In genomic region chr5:30937070-30937469, GRCh38 we compare ENCODE assay signal across 23 cellular contexts.
"Had no signal": no experiment of that assay in that cellular context is flagged by ENCODE, and none has a peak within 500 bp of the region (broad histone marks: within the 10 kb centered on the region; RNA-seq: fewer than 3 reads in every experiment).

No MANE protein-coding gene starts in this region.

- ATAC-seq: gastroesophageal sphincter; left cardiac atrium; left ventricle myocardium superior; right cardiac atrium; stimulated activated effector memory CD8-positive, alpha-beta T cell treated with anti-CD3 and anti-CD28 coated beads, Interleukin-12 subunit alpha, Interleukin-12 subunit beta, amount 100 ng/mL, for 72 hours; stimulated activated naive CD8-positive, alpha-beta T cell treated with anti-CD3 and anti-CD28 coated beads, Interleukin-15, Interleukin-2, amounts not matched to agents 100 U/mL and 50 U/mL, for 24 hours had no signal

- H3K9me3 Mint-ChIP-seq: nephron had no signal

- H3K27me3 Mint-ChIP-seq: naive B cell had no signal

- H3K9me3 ChIP-seq: esophagus muscularis mucosa, gastroesophageal sphincter, suprapubic skin, tibial artery, upper lobe of left lung, vagina had no signal

- H3K36me3 ChIP-seq: esophagus muscularis mucosa, gastroesophageal sphincter, suprapubic skin, tibial artery, upper lobe of left lung, vagina had no signal

- H3K27ac Mint-ChIP-seq: naive B cell; nephron; stimulated activated effector memory CD8-positive, alpha-beta T cell treated with anti-CD3 and anti-CD28 coated beads, Interleukin-12 subunit alpha, Interleukin-12 subunit beta, amount 100 ng/mL, for 72 hours had no signal

- H3K4me3 ChIP-seq: esophagus muscularis mucosa, gastroesophageal sphincter, lung, smooth muscle cell, suprapubic skin, tibial artery, upper lobe of left lung, vagina had no signal

- H3K4me1 ChIP-seq: esophagus muscularis mucosa, gastroesophageal sphincter, suprapubic skin, tibial artery, upper lobe of left lung, vagina had no signal

- H3K27ac ChIP-seq: epithelial cell of prostate, esophagus muscularis mucosa, gastroesophageal sphincter, suprapubic skin, tibial artery, upper lobe of left lung, vagina had no signal

- H3K36me3 Mint-ChIP-seq: naive B cell; stimulated activated effector memory CD8-positive, alpha-beta T cell treated with anti-CD3 and anti-CD28 coated beads, Interleukin-12 subunit alpha, Interleukin-12 subunit beta, amount 100 ng/mL, for 72 hours had no signal

- H3K27me3 ChIP-seq: esophagus muscularis mucosa, gastroesophageal sphincter, suprapubic skin, tibial artery, upper lobe of left lung, vagina had no signal

- DNase-seq: effector memory CD4-positive, alpha-beta T cell; glutamatergic neuron; islet precursor cell; left cardiac atrium; left ventricle myocardium superior; mesenchymal stem cell; naive B cell; posterior cingulate gyrus; right cardiac atrium; stimulated activated CD4-positive, alpha-beta T cell treated with anti-CD3 and anti-CD28 coated beads, Interleukin-2, amount 100 ng/mL, for 48 hours; stimulated activated CD8-positive, alpha-beta memory T cell treated with anti-CD3 and anti-CD28 coated beads, Interleukin-4, amount 100 ng/mL, for 48 hours; stimulated activated naive CD8-positive, alpha-beta T cell treated with anti-CD3 and anti-CD28 coated beads, Interleukin-15, Interleukin-2, amounts not matched to agents 100 U/mL and 50 U/mL, for 24 hours; tibial artery; upper lobe of left lung had no signal

- H3K4me1 Mint-ChIP-seq: naive B cell; stimulated activated effector memory CD8-positive, alpha-beta T cell treated with anti-CD3 and anti-CD28 coated beads, Interleukin-12 subunit alpha, Interleukin-12 subunit beta, amount 100 ng/mL, for 72 hours had no signal

- H3K4me3 Mint-ChIP-seq: naive B cell; nephron; stimulated activated effector memory CD8-positive, alpha-beta T cell treated with anti-CD3 and anti-CD28 coated beads, Interleukin-12 subunit alpha, Interleukin-12 subunit beta, amount 100 ng/mL, for 72 hours had no signal
